24 cellular contexts compared by ENCODE assay signal in the genomic region with DNA sequence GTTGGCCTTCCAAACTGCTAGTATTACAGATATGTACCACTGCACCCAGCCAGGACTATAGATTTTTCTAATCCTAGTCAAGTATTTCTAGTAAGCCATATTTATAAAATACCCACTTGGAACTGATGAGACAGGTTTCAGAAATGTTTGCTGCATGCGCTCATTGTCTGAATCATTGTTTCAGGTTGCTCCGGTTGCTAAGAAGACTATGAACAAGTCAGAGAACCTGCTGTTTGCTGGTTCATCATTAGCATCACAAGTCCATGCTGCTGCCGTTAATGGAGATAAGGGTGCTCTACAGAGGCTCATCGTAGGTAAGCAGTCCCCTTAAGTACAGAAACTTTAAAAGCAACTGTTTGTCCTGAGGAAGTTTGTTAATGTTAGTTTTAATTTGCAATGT. TPM values are rescaled to one million over a fixed set of nuclear protein-coding genes. Genes with fewer than 3 reads are reported as not detected.
DNase-seq lines count a peak whose midpoint lies in the region; ATAC-seq and TF ChIP-seq lines count a peak whose summit lies in the region.
"Had no signal": no experiment of that assay in that cellular context is flagged by ENCODE, and none has a peak within 500 bp of the region (broad histone marks: within the 10 kb centered on the region; RNA-seq: fewer than 3 reads in every experiment).

No MANE protein-coding gene starts in this region.

- no peaks in the 10 kb centered on the region for H3K27me3 ChIP-seq in AG04450 (ENCODE audit: control insufficient read depth, insufficient read depth, low read length)
- no peaks in the 10 kb centered on the region for H3K27me3 ChIP-seq in H9 (ENCODE audit: insufficient read depth, low read length)
- no peaks in the 10 kb centered on the region for H3K27me3 ChIP-seq in RWPE2 (ENCODE audit: insufficient read depth, poor library complexity, severe bottlenecking)
- no peaks in the 10 kb centered on the region for H3K27me3 ChIP-seq in foreskin keratinocyte
- H3K27me3 ChIP-seq: esophagus muscularis mucosa, MG63, right lobe of liver, thyroid gland had no signal

- CTCF ChIA-PET in AG04450 (lab: Charles Lee), result interaction anchor here (1.3 kb wide), 1 partner anchor 77 kb away, joined by 3 read pairs; no protein-coding TSS in a partner anchor
- CTCF ChIA-PET in Calu3 (lab: Charles Lee), result no interaction called here

- H3K23me2 ChIP-seq in H9 (ENCODE audit: insufficient read length, low read depth, low read length, poor library complexity, severe bottlenecking), result peaks cover 3% of the 10 kb centered on the region

- peak; percentile 11 for DNase-seq in AG04450 (ENCODE audit: low read depth, low spot score)
- DNase-seq in H9, result no peak
- DNase-seq in RWPE2 (ENCODE audit: low spot score), result no peak
- peak; percentile 80 to 92 for DNase-seq in foreskin keratinocyte
- DNase-seq in activated T-helper 1 cell treated with anti-CD3 and anti-CD28 coated beads, Interleukin-12 subunit alpha, Interleukin-12 subunit beta, Interleukin-2, Interleukin-4 antibody, amounts not matched to agents 30 ng/mL and 10 ng/mL and 1 ng/mL, durations not matched to agents 14 hours and 24 hours and 36 hours (ENCODE audit: low spot score), result no peak
- DNase-seq in T-helper 2 cell treated with Interferon-gamma antibody and Interleukin-4, amounts not matched to agents 5 μg/mL and 100 μg/mL, for 36 hours (ENCODE audit: low spot score), result no peak
- no peak for DNase-seq in Calu3
- DNase-seq: activated CD4-positive, CD25-positive, alpha-beta regulatory T cell treated with anti-CD3 and anti-CD28 coated beads, Interleukin-2, amount 50 U/mL, for 72 hours; activated CD8-positive, alpha-beta memory T cell treated with anti-CD3 and anti-CD28 coated beads, Interleukin-2, amount 10 ng/mL, durations not matched to agents 7 days and 5 days; activated gamma-delta T cell; amniotic stem cell; CD8-positive, alpha-beta T cell; lower lobe of right lung; MG63; NCI-H82; PC-9; right lobe of liver; stimulated activated naive CD4-positive, alpha-beta T cell; T1000; thyroid gland had no signal

- H4K91ac ChIP-seq in H9 (ENCODE audit: insufficient read length, low read depth, low read length), result no peak overlapping the region

- no peak overlapping the region for H2AK5ac ChIP-seq in H9 (ENCODE audit: insufficient read length, low read length)

- no peaks in the 10 kb centered on the region for H3K9me3 Mint-ChIP-seq in H9
- H3K9me3 Mint-ChIP-seq in activated T-helper 1 cell treated with anti-CD3 and anti-CD28 coated beads, Interleukin-12 subunit alpha, Interleukin-12 subunit beta, Interleukin-2, Interleukin-4 antibody, amounts not matched to agents 30 ng/mL and 10 ng/mL and 1 ng/mL, durations not matched to agents 14 hours and 24 hours and 36 hours, result no peaks in the 10 kb centered on the region
- H3K9me3 Mint-ChIP-seq in T-helper 2 cell treated with Interferon-gamma antibody and Interleukin-4, amounts not matched to agents 5 μg/mL and 100 μg/mL, for 36 hours, result no peaks in the 10 kb centered on the region
- H3K9me3 Mint-ChIP-seq in Calu3 (ENCODE audit: low read depth, unreplicated experiment), result no peaks in the 10 kb centered on the region
- H3K9me3 Mint-ChIP-seq: CD8-positive, alpha-beta T cell; central memory CD8-positive, alpha-beta T cell had no signal

- H3K4me3 ChIP-seq in AG04450 (ENCODE audit: low read depth, low read length) (no peak overlapping the region), RWPE2 (ENCODE audit: severe bottlenecking) (no peak overlapping the region)
- H3K4me3 ChIP-seq: esophagus muscularis mucosa, lower lobe of right lung, MG63, PC-9, right lobe of liver, SK-N-MC, thyroid gland had no signal

- H2BK12ac ChIP-seq in H9 (ENCODE audit: insufficient read length, low read depth, low read length), result no peak overlapping the region

- H2BK5ac ChIP-seq in H9 (ENCODE audit: insufficient read length, low read length), result no peak overlapping the region

- H3K27ac Mint-ChIP-seq in H9 (peak overlapping the region in 2 of 3 experiments; percentile 17 to 66; a peak in 2 of 7 replicates), Calu3 (ENCODE audit: unreplicated experiment) (no peak overlapping the region)
- no peak overlapping the region for H3K27ac Mint-ChIP-seq in activated T-helper 1 cell treated with anti-CD3 and anti-CD28 coated beads, Interleukin-12 subunit alpha, Interleukin-12 subunit beta, Interleukin-2, Interleukin-4 antibody, amounts not matched to agents 30 ng/mL and 10 ng/mL and 1 ng/mL, durations not matched to agents 14 hours and 24 hours and 36 hours
- H3K27ac Mint-ChIP-seq in T-helper 2 cell treated with Interferon-gamma antibody and Interleukin-4, amounts not matched to agents 5 μg/mL and 100 μg/mL, for 36 hours, result no peak overlapping the region
- H3K27ac Mint-ChIP-seq: activated CD8-positive, alpha-beta memory T cell treated with anti-CD3 and anti-CD28 coated beads, Interleukin-2, amount 10 ng/mL, durations not matched to agents 7 days and 5 days; CD8-positive, alpha-beta T cell had no signal

- H3K36me3 ChIP-seq in RWPE2 (ENCODE audit: low read depth), result peaks cover 65% of the 10 kb centered on the region

- H2BK15ac ChIP-seq in H9 (ENCODE audit: low read depth, low read length), result no peak overlapping the region

- intact Hi-C loops in activated T-helper 1 cell treated with anti-CD3 and anti-CD28 coated beads, Interleukin-12 subunit alpha, Interleukin-12 subunit beta, Interleukin-2, Interleukin-4 antibody, amounts not matched to agents 30 ng/mL and 10 ng/mL and 1 ng/mL, durations not matched to agents 14 hours and 24 hours and 36 hours (cut with micrococcal nuclease), result no loop called here
- intact Hi-C loops in Calu3 (cut with micrococcal nuclease; ENCODE audit: unreplicated experiment), result no loop called here

- WGBS in H9 (ENCODE audit: extremely low coverage, insufficient read length, low lambda C conversion rate), result no CpG with 5 or more reads among the region's 4 CpGs

- no peak overlapping the region for H4K5ac ChIP-seq in H9 (ENCODE audit: insufficient read length, low read depth, low read length)

- POLR2A ChIA-PET in AG04450 (lab: Yijun Ruan, JAX), result no interaction called here

- H3K27ac ChIP-seq in AG04450 (ENCODE audit: low read depth, low read length), result no peak overlapping the region
- no peak overlapping the region for H3K27ac ChIP-seq in H9 (ENCODE audit: insufficient read length, low read depth, low read length)
- peak overlapping the region; percentile 36 for H3K27ac ChIP-seq in RWPE2 (ENCODE audit: poor library complexity, severe bottlenecking)
- H3K27ac ChIP-seq in foreskin keratinocyte, result peak overlapping the region; percentile 61
- H3K27ac ChIP-seq: esophagus muscularis mucosa, lower lobe of right lung, PC-9, right lobe of liver, SK-N-MC, thyroid gland had no signal

- TF ChIP-seq CTCF in AG04450 (IDR thresholded peaks at IDR 0.05; ENCODE audit: low read depth, low read length) (no peak), H9 (conservative IDR thresholded peaks at IDR 0.05) (no peak), RWPE2 (IDR thresholded peaks at IDR 0.05; ENCODE audit: poor library complexity, severe bottlenecking) (no peak), foreskin keratinocyte (conservative IDR thresholded peaks at IDR 0.05) (no peak), Calu3 (IDR thresholded peaks at IDR 0.05; ENCODE audit: unreplicated experiment) (no peak)

- H3K36me3 Mint-ChIP-seq in H9 (ENCODE audit: insufficient read depth in 1 of 3, low read depth in 3 of 3), result peaks cover 0 to 6% (median 0%) of the 10 kb centered on the region in 3 experiments; a peak in 2 of 7 replicates
- peaks cover 2% of the 10 kb centered on the region for H3K36me3 Mint-ChIP-seq in activated T-helper 1 cell treated with anti-CD3 and anti-CD28 coated beads, Interleukin-12 subunit alpha, Interleukin-12 subunit beta, Interleukin-2, Interleukin-4 antibody, amounts not matched to agents 30 ng/mL and 10 ng/mL and 1 ng/mL, durations not matched to agents 14 hours and 24 hours and 36 hours (ENCODE audit: low read depth)
- peaks cover 4% of the 10 kb centered on the region for H3K36me3 Mint-ChIP-seq in T-helper 2 cell treated with Interferon-gamma antibody and Interleukin-4, amounts not matched to agents 5 μg/mL and 100 μg/mL, for 36 hours (ENCODE audit: low read depth)
- peaks cover 7% of the 10 kb centered on the region for H3K36me3 Mint-ChIP-seq in Calu3 (ENCODE audit: insufficient read depth, unreplicated experiment)

- no peak overlapping the region for H3T11ph ChIP-seq in H9 (ENCODE audit: low read length)

- no peak overlapping the region for H3K18ac ChIP-seq in H9 (ENCODE audit: insufficient read length, low read depth, low read length)

- H2AFZ ChIP-seq in H9 (ENCODE audit: low read length), result no peak overlapping the region
- H2AFZ ChIP-seq: PC-9 had no signal

- ATAC-seq in RWPE2 (ENCODE audit: low read depth) (peak; percentile 53), foreskin keratinocyte (peak; percentile 76), HG03342 (IDR thresholded peaks at IDR 0.05; ENCODE audit: unreplicated experiment) (no peak)
- ATAC-seq: activated CD8-positive, alpha-beta memory T cell treated with anti-CD3 and anti-CD28 coated beads, Interleukin-2, amount 10 ng/mL, durations not matched to agents 7 days and 5 days; CD8-positive, alpha-beta T cell; lower lobe of right lung; right lobe of liver had no signal

- H3K4me1 Mint-ChIP-seq in H9, result peaks cover 12 to 14% of the 10 kb centered on the region in 2 experiments
- peaks cover 10% of the 10 kb centered on the region for H3K4me1 Mint-ChIP-seq in activated T-helper 1 cell treated with anti-CD3 and anti-CD28 coated beads, Interleukin-12 subunit alpha, Interleukin-12 subunit beta, Interleukin-2, Interleukin-4 antibody, amounts not matched to agents 30 ng/mL and 10 ng/mL and 1 ng/mL, durations not matched to agents 14 hours and 24 hours and 36 hours (ENCODE audit: low read depth)
- peaks cover 9% of the 10 kb centered on the region for H3K4me1 Mint-ChIP-seq in T-helper 2 cell treated with Interferon-gamma antibody and Interleukin-4, amounts not matched to agents 5 μg/mL and 100 μg/mL, for 36 hours (ENCODE audit: low read depth)
- no peaks in the 10 kb centered on the region for H3K4me1 Mint-ChIP-seq in Calu3 (ENCODE audit: low read depth, unreplicated experiment)

- no peak overlapping the region for H2BK20ac ChIP-seq in H9 (ENCODE audit: low read depth, low read length, poor library complexity, severe bottlenecking)

- no peaks in the 10 kb centered on the region for H3K79me2 ChIP-seq in H9 (ENCODE audit: insufficient read depth, low read length)

- H3K4me1 ChIP-seq in H9 (ENCODE audit: insufficient read depth, low read length) (no peaks in the 10 kb centered on the region), RWPE2 (ENCODE audit: insufficient read depth, poor library complexity, severe bottlenecking) (no peaks in the 10 kb centered on the region), foreskin keratinocyte (peaks cover 17% of the 10 kb centered on the region)

- no peak overlapping the region for H3K4me2 ChIP-seq in H9 (ENCODE audit: insufficient read depth, insufficient read length, low read length)
- H3K4me2 ChIP-seq: PC-9 had no signal

- BruUV-seq in Calu3 (replicated peaks; lab: Mats Ljungman, UMichigan), result no TSS peak

- H3K4ac ChIP-seq in H9 (ENCODE audit: low read depth, low read length), result no peak overlapping the region

- H3K23ac ChIP-seq in H9 (ENCODE audit: insufficient read length, low read depth, low read length), result no peak overlapping the region

- H3K56ac ChIP-seq in H9 (ENCODE audit: insufficient read length, low read depth, low read length), result no peak overlapping the region

- H3K4me3 Mint-ChIP-seq in H9 (no peak overlapping the region), Calu3 (ENCODE audit: low read depth, unreplicated experiment) (no peak overlapping the region)
- H3K4me3 Mint-ChIP-seq in activated T-helper 1 cell treated with anti-CD3 and anti-CD28 coated beads, Interleukin-12 subunit alpha, Interleukin-12 subunit beta, Interleukin-2, Interleukin-4 antibody, amounts not matched to agents 30 ng/mL and 10 ng/mL and 1 ng/mL, durations not matched to agents 14 hours and 24 hours and 36 hours, result no peak overlapping the region
- no peak overlapping the region for H3K4me3 Mint-ChIP-seq in T-helper 2 cell treated with Interferon-gamma antibody and Interleukin-4, amounts not matched to agents 5 μg/mL and 100 μg/mL, for 36 hours
- H3K4me3 Mint-ChIP-seq: activated CD8-positive, alpha-beta memory T cell treated with anti-CD3 and anti-CD28 coated beads, Interleukin-2, amount 10 ng/mL, durations not matched to agents 7 days and 5 days; CD8-positive, alpha-beta T cell; central memory CD8-positive, alpha-beta T cell had no signal

- no peak overlapping the region for H4K8ac ChIP-seq in H9 (replicated peaks; ENCODE audit: insufficient read length, low read depth, low read length)

- H4K20me1 ChIP-seq in H9 (ENCODE audit: control insufficient read depth, insufficient read depth, insufficient read length), result no peaks in the 10 kb centered on the region

- H3K9me3 ChIP-seq in AG04450 (ENCODE audit: control insufficient read depth, insufficient read depth, low read length) (no peaks in the 10 kb centered on the region), H9 (ENCODE audit: control insufficient read depth, low read depth, low read length) (no peaks in the 10 kb centered on the region), RWPE2 (ENCODE audit: severe bottlenecking) (no peaks in the 10 kb centered on the region)
- H3K9me3 ChIP-seq: esophagus muscularis mucosa, lower lobe of right lung, MG63, right lobe of liver, thyroid gland had no signal

- H3K27me3 Mint-ChIP-seq in H9 (ENCODE audit: low read depth) (no peaks in the 10 kb centered on the region), Calu3 (ENCODE audit: unreplicated experiment) (no peaks in the 10 kb centered on the region)
- no peaks in the 10 kb centered on the region for H3K27me3 Mint-ChIP-seq in activated T-helper 1 cell treated with anti-CD3 and anti-CD28 coated beads, Interleukin-12 subunit alpha, Interleukin-12 subunit beta, Interleukin-2, Interleukin-4 antibody, amounts not matched to agents 30 ng/mL and 10 ng/mL and 1 ng/mL, durations not matched to agents 14 hours and 24 hours and 36 hours (ENCODE audit: insufficient read depth)
- H3K27me3 Mint-ChIP-seq in T-helper 2 cell treated with Interferon-gamma antibody and Interleukin-4, amounts not matched to agents 5 μg/mL and 100 μg/mL, for 36 hours (ENCODE audit: low read depth), result no peaks in the 10 kb centered on the region
- H3K27me3 Mint-ChIP-seq: activated CD8-positive, alpha-beta memory T cell treated with anti-CD3 and anti-CD28 coated beads, Interleukin-2, amount 10 ng/mL, durations not matched to agents 7 days and 5 days; central memory CD8-positive, alpha-beta T cell had no signal

- no peak overlapping the region for H2BK120ac ChIP-seq in H9 (ENCODE audit: low read depth, low read length, poor library complexity, severe bottlenecking)

- no peak overlapping the region for H3K9ac ChIP-seq in H9 (ENCODE audit: extremely low read depth, insufficient read length, low read length)

- no peaks in the 10 kb centered on the region for H3K79me1 ChIP-seq in H9 (ENCODE audit: insufficient read depth, low read depth, low read length, poor library complexity, severe bottlenecking)

- H3K14ac ChIP-seq in H9 (ENCODE audit: insufficient read depth, low read length), result no peak overlapping the region

RNA-seq across cellular contexts. Expression of a gene that starts 5.3 kb away (rescaled TPM):
- polyA plus RNA-seq in AG04450 (2011; rRNA removed) (20.1 and 22.5 TPM in 2 replicates), foreskin keratinocyte (4.6 and 6.1 TPM in 2 replicates)
- 24.4 and 37.7 TPM in 2 replicates for polyA minus RNA-seq in AG04450 (2011; rRNA and poly(A)+ RNA removed)
- total RNA-seq in H9 (2021) (7.5 and 8.2 TPM in 2 replicates), foreskin keratinocyte (20.4 and 21.2 TPM in 2 replicates), Calu3 (2022) (12.4 and 14.2 TPM in 2 replicates)
- 16.3 and 17.0 TPM in 2 replicates for total RNA-seq in activated T-helper 1 cell treated with anti-CD3 and anti-CD28 coated beads, Interleukin-12 subunit alpha, Interleukin-12 subunit beta, Interleukin-2, Interleukin-4 antibody, amounts not matched to agents 30 ng/mL and 10 ng/mL and 1 ng/mL, durations not matched to agents 14 hours and 24 hours and 36 hours

RNA-seq across cellular contexts. Expression of a gene that starts 5.5 kb away (rescaled TPM):
- polyA plus RNA-seq in AG04450 (2011; rRNA removed) (20.9 and 28.0 TPM in 2 replicates), foreskin keratinocyte (16.4 and 17.8 TPM in 2 replicates)
- 5.4 and 10.0 TPM in 2 replicates for polyA minus RNA-seq in AG04450 (2011; rRNA and poly(A)+ RNA removed)
- total RNA-seq in H9 (2021) (15.4 and 15.5 TPM in 2 replicates), foreskin keratinocyte (19.8 and 23.6 TPM in 2 replicates), Calu3 (2022) (12.3 and 13.2 TPM in 2 replicates)
- total RNA-seq in activated T-helper 1 cell treated with anti-CD3 and anti-CD28 coated beads, Interleukin-12 subunit alpha, Interleukin-12 subunit beta, Interleukin-2, Interleukin-4 antibody, amounts not matched to agents 30 ng/mL and 10 ng/mL and 1 ng/mL, durations not matched to agents 14 hours and 24 hours and 36 hours, result 17.3 and 18.1 TPM in 2 replicates

Comparison
In these comparisons a context has a peak if more than half of its experiments do, and no peak if none do; other contexts are left out.
1. DNase-seq: peak in AG04450 (single experiment) and foreskin keratinocyte (2 of 2); none in H9 (single experiment), RWPE2 (single experiment), activated T-helper 1 cell treated with anti-CD3 and anti-CD28 coated beads, Interleukin-12 subunit alpha, Interleukin-12 subunit beta, Interleukin-2, Interleukin-4 antibody, amounts not matched to agents 30 ng/mL and 10 ng/mL and 1 ng/mL, durations not matched to agents 14 hours and 24 hours and 36 hours (single experiment), T-helper 2 cell treated with Interferon-gamma antibody and Interleukin-4, amounts not matched to agents 5 μg/mL and 100 μg/mL, for 36 hours (single experiment) and Calu3 (single experiment).
2. H3K27ac ChIP-seq: peak in RWPE2 (single experiment) and foreskin keratinocyte (single experiment); none in AG04450 (single experiment) and H9 (single experiment).
3. H3K27ac Mint-ChIP-seq: peak in H9 (2 of 3); none in activated T-helper 1 cell treated with anti-CD3 and anti-CD28 coated beads, Interleukin-12 subunit alpha, Interleukin-12 subunit beta, Interleukin-2, Interleukin-4 antibody, amounts not matched to agents 30 ng/mL and 10 ng/mL and 1 ng/mL, durations not matched to agents 14 hours and 24 hours and 36 hours (single experiment), T-helper 2 cell treated with Interferon-gamma antibody and Interleukin-4, amounts not matched to agents 5 μg/mL and 100 μg/mL, for 36 hours (single experiment) and Calu3 (single experiment).